Comparison of ENCODE assay signal across 8 cellular contexts in genomic region chr6:14211596-14211961, GRCh38.
DNase-seq lines count a peak whose midpoint lies in the region; ATAC-seq, FAIRE-seq and TF ChIP-seq lines count a peak whose summit lies in the region.

No MANE protein-coding gene starts in this region.

- peak overlapping the region; percentile 91 for H3K27ac ChIP-seq in A673 (ENCODE audit: low read depth, low read length, poor library complexity, severe bottlenecking)
- peak overlapping the region; percentile 67 for H3K27ac ChIP-seq in psoas muscle

- no peak for TF ChIP-seq CTCF in A673 (conservative IDR thresholded peaks at IDR 0.05; ENCODE audit: low read depth, low read length)
- TF ChIP-seq CTCF in psoas muscle (IDR thresholded peaks at IDR 0.05): no peak

- intact Hi-C loops in A673 (cut with micrococcal nuclease; ENCODE audit: unreplicated experiment): loop anchor here (1.0 to 10.0 kb wide), 7 partner anchors 171 to 1413 kb away; no protein-coding TSS in a partner anchor
- intact Hi-C loops in left ventricle myocardium superior (cut with micrococcal nuclease): no loop called here
- intact Hi-C loops in psoas muscle (cut with DNase I): loop anchor here (2.0 to 10.0 kb wide), 6 partner anchors 653 to 1413 kb away; partner anchors contain the start of gene JARID2 (in 1 of the 2)

- H3K27me3 Mint-ChIP-seq in activated naive CD8-positive, alpha-beta T cell treated with anti-CD3 and anti-CD28 coated beads, Interleukin-2, amount 10 ng/mL, durations not matched to agents 7 days and 5 days: peaks cover 2% of the 10 kb centered on the region

- peak overlapping the region; percentile 54 for H3K4me3 ChIP-seq in A673 (ENCODE audit: low read depth, low read length, poor library complexity, severe bottlenecking)
- H3K4me3 ChIP-seq in psoas muscle: peak overlapping the region; percentile 82

- no peaks in the 10 kb centered on the region for H3K36me3 Mint-ChIP-seq in activated naive CD8-positive, alpha-beta T cell treated with anti-CD3 and anti-CD28 coated beads, Interleukin-2, amount 10 ng/mL, durations not matched to agents 7 days and 5 days

- peak; percentile 68 for DNase-seq in A673 (ENCODE audit: low spot score)
- DNase-seq in GM18507 (ENCODE audit: extremely low spot score, insufficient read length, low read depth): peak; percentile 12
- DNase-seq in NCI-H146 (lab: John Stamatoyannopoulos, UW): peak; percentile 81
- DNase-seq in activated naive CD8-positive, alpha-beta T cell treated with anti-CD3 and anti-CD28 coated beads, Interleukin-2, amount 10 ng/mL, durations not matched to agents 7 days and 5 days: no peak
- DNase-seq in left ventricle myocardium superior: peak; percentile 74
- peak; percentile 36 to 65 for DNase-seq in psoas muscle
- no peak for DNase-seq in NCI-H1048 (lab: John Stamatoyannopoulos, UW)

- FAIRE-seq in GM18507 (lab: Jason Lieb, UNC): peak; percentile 15

- H3K9me3 ChIP-seq in A673 (ENCODE audit: low read depth, low read length, poor library complexity, severe bottlenecking): no peaks in the 10 kb centered on the region
- H3K9me3 ChIP-seq in psoas muscle: no peaks in the 10 kb centered on the region

- CTCF ChIA-PET in A673 (lab: Charles Lee): no interaction called here

- H3K9me3 Mint-ChIP-seq in activated naive CD8-positive, alpha-beta T cell treated with anti-CD3 and anti-CD28 coated beads, Interleukin-2, amount 10 ng/mL, durations not matched to agents 7 days and 5 days: no peaks in the 10 kb centered on the region

- H3K4me1 Mint-ChIP-seq in activated naive CD8-positive, alpha-beta T cell treated with anti-CD3 and anti-CD28 coated beads, Interleukin-2, amount 10 ng/mL, durations not matched to agents 7 days and 5 days: peaks cover 7% of the 10 kb centered on the region

- H3K27ac Mint-ChIP-seq in activated naive CD8-positive, alpha-beta T cell treated with anti-CD3 and anti-CD28 coated beads, Interleukin-2, amount 10 ng/mL, durations not matched to agents 7 days and 5 days: peak overlapping the region; percentile 82

- POLR2A ChIA-PET in A673 (lab: Charles Lee; ENCODE audit: low non-redundant PET): interaction anchor here (0.6 kb wide), 1 partner anchor 1385 kb away, joined by 3 read pairs; no protein-coding TSS in a partner anchor
- POLR2A ChIA-PET in activated naive CD8-positive, alpha-beta T cell treated with anti-CD3 and anti-CD28 coated beads, Interleukin-2, amount 10 ng/mL, durations not matched to agents 7 days and 5 days (lab: Charles Lee): interaction anchor here (1.1 kb wide), 1 partner anchor 453 kb away, joined by 3 read pairs; no protein-coding TSS in a partner anchor

- no peaks in the 10 kb centered on the region for H3K36me3 ChIP-seq in A673 (ENCODE audit: insufficient read depth, low read length, poor library complexity, severe bottlenecking)
- no peaks in the 10 kb centered on the region for H3K36me3 ChIP-seq in psoas muscle (ENCODE audit: insufficient read depth in 1 of 2, low read depth in 1 of 2)

- H3K4me1 ChIP-seq in A673 (ENCODE audit: insufficient read depth, low read length, poor library complexity, severe bottlenecking) (peaks cover 38% of the 10 kb centered on the region), psoas muscle (peaks cover 11% of the 10 kb centered on the region)

- peak; percentile 11 for ATAC-seq in activated naive CD8-positive, alpha-beta T cell treated with anti-CD3 and anti-CD28 coated beads, Interleukin-2, amount 10 ng/mL, durations not matched to agents 7 days and 5 days (ENCODE audit: low read depth)
- ATAC-seq in left ventricle myocardium superior (peak; percentile 56), psoas muscle (peak; percentile 6 to 39 (median 18)), GM21526 (IDR thresholded peaks at IDR 0.05; ENCODE audit: low FRiP score, unreplicated experiment) (no peak)

- BruUV-seq in A673 (replicated peaks; lab: Mats Ljungman, UMichigan): TSS peak; percentile 72

- H3K4me3 Mint-ChIP-seq in activated naive CD8-positive, alpha-beta T cell treated with anti-CD3 and anti-CD28 coated beads, Interleukin-2, amount 10 ng/mL, durations not matched to agents 7 days and 5 days: peak overlapping the region; percentile 81

- H3K27me3 ChIP-seq in A673 (replicated peaks; ENCODE audit: insufficient read depth, low read depth, low read length, poor library complexity): no peaks in the 10 kb centered on the region
- no peaks in the 10 kb centered on the region for H3K27me3 ChIP-seq in psoas muscle (ENCODE audit: insufficient read depth in 3 of 3, low read length in 2 of 3)

- 1 to 7% (median 4%) methylated on average over 18 to 19 of the region's 19 CpGs for WGBS in psoas muscle, 3 donors

Comparison
In these comparisons a context has a peak if more than half of its experiments do, and no peak if none do; other contexts are left out.
1. DNase-seq: peak in A673 (single experiment), GM18507 (single experiment), NCI-H146 (single experiment), left ventricle myocardium superior (single experiment) and psoas muscle (2 of 2); none in activated naive CD8-positive, alpha-beta T cell treated with anti-CD3 and anti-CD28 coated beads, Interleukin-2, amount 10 ng/mL, durations not matched to agents 7 days and 5 days (single experiment) and NCI-H1048 (single experiment).